8 cellular contexts compared by ENCODE assay signal in the genomic region with DNA sequence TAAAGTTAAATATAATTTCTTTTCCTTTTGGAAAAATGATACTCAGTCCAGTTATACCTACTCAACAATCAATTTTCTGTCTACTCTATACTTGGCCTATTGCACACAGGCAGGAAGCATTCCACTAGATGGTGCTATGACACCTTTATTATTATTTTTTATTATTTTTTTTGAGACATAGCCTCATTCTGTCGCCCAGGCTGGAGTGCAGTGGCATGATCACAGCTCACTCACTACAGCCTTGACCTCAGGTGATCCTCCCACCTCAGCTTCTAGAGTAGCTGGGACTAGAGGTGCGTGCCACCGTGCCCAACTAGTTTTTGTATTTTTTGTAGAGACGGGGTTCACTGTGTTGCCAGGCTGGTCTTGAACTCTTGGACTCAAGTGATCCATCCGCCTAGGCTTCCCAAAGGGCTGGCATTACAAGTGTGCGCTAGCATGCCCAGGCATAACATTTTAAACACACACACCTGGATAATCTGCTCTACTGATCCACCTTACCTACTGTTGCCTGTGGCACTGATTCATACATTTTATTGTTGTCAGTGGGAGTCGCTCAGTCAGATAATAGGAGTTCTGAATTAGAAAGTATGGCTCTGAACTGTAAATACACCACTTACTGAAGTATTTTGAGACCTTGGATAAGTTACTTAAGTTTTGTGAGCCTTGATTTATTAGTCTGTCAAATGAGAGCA. TPM values are rescaled to one million over a fixed set of nuclear protein-coding genes. Genes with fewer than 3 reads are reported as not detected.
A peak's percentile ranks its signal among the peaks of the same experiment; 100 is the strongest.
DNase-seq lines count a peak whose midpoint lies in the region; ATAC-seq and TF ChIP-seq lines count a peak whose summit lies in the region.

No MANE protein-coding gene starts in this region.

- no peaks in the 10 kb centered on the region for H3K9me2 ChIP-seq in hepatocyte (replicated peaks; ENCODE audit: insufficient read depth)

- no peak overlapping the region for H3K4me2 ChIP-seq in hepatocyte

- H3K27me3 Mint-ChIP-seq in activated B cell treated with CpG ODN at 0.5 μM for 24 hours, result no peaks in the 10 kb centered on the region

- H3K36me3 Mint-ChIP-seq in activated B cell treated with CpG ODN at 0.5 μM for 24 hours (ENCODE audit: low read depth), result peaks cover 79% of the 10 kb centered on the region

- peak overlapping the region; percentile 63 for H3K27ac Mint-ChIP-seq in activated B cell treated with CpG ODN at 0.5 μM for 24 hours

- no peak overlapping the region for H3K4me3 Mint-ChIP-seq in activated B cell treated with CpG ODN at 0.5 μM for 24 hours

- H3K4me3 ChIP-seq in GM12875 (ENCODE audit: low read depth, low read length) (no peak overlapping the region), hepatocyte (no peak overlapping the region)

- H4K20me1 ChIP-seq in hepatocyte (ENCODE audit: insufficient read depth, poor library complexity, severe bottlenecking), result no peaks in the 10 kb centered on the region

- POLR2A ChIA-PET in activated B cell treated with CpG ODN at 0.5 μM for 24 hours (lab: Charles Lee), result interaction anchor here (0.7 to 1.3 kb wide), 5 partner anchors 118 to 259 kb away, joined by 3 to 4 read pairs (median 3); partner anchors contain the start of genes B2M and PATL2

- intact Hi-C loops in activated B cell treated with CpG ODN at 0.5 μM for 24 hours (cut with micrococcal nuclease), result loop anchor here (1.0 to 2.0 kb wide), 2 partner anchors 70 to 145 kb away; partner anchors contain the start of gene SPG11

- TF ChIP-seq CTCF in AG09319 (IDR thresholded peaks at IDR 0.05; ENCODE audit: low read depth, low read length) (peak; percentile 33), GM12875 (IDR thresholded peaks at IDR 0.05; ENCODE audit: borderline replicate concordance, insufficient read depth, low read depth, low read length) (peak; percentile 17; the same call in 1 of the 2 replicates), activated B cell treated with CpG ODN at 0.5 μM for 24 hours (IDR thresholded peaks at IDR 0.05) (no peak), hepatocyte (IDR thresholded peaks at IDR 0.05; ENCODE audit: poor library complexity) (peak; percentile 49)

- peaks cover 11% of the 10 kb centered on the region for H3K4me1 Mint-ChIP-seq in activated B cell treated with CpG ODN at 0.5 μM for 24 hours

- CTCF ChIA-PET in activated B cell treated with CpG ODN at 0.5 μM for 24 hours (lab: Charles Lee), result interaction anchor here (1.2 to 2.5 kb wide), 5 partner anchors 9 to 525 kb away, joined by 4 to 24 read pairs (median 5); partner anchors contain the start of genes SPG11 and TRIM69

- ATAC-seq in activated B cell treated with CpG ODN at 0.5 μM for 24 hours (ENCODE audit: low read depth) (peak; percentile 62), GM19463 (IDR thresholded peaks at IDR 0.05; ENCODE audit: unreplicated experiment) (no peak), HG02970 (IDR thresholded peaks at IDR 0.05; ENCODE audit: low FRiP score, unreplicated experiment) (no peak), GM19455 (IDR thresholded peaks at IDR 0.05; ENCODE audit: unreplicated experiment) (no peak)

- H3K79me2 ChIP-seq in hepatocyte, result no peaks in the 10 kb centered on the region

- DNase-seq in AG09319 (ENCODE audit: extremely low read depth, low read depth), result no peak
- DNase-seq in activated B cell treated with CpG ODN at 0.5 μM for 24 hours, result no peak
- DNase-seq in hepatocyte (ENCODE audit: low spot score), result no peak
- DNase-seq in NCI-H226, result no peak

- H3K27ac ChIP-seq in hepatocyte, result no peak overlapping the region

- H3K36me3 ChIP-seq in hepatocyte (replicated peaks; ENCODE audit: insufficient read depth, low read depth), result peaks cover 4% of the 10 kb centered on the region

- no peaks in the 10 kb centered on the region for H3K4me1 ChIP-seq in hepatocyte (ENCODE audit: insufficient read depth)

- H2AFZ ChIP-seq in hepatocyte, result no peak overlapping the region

- no peaks in the 10 kb centered on the region for H3K9me3 Mint-ChIP-seq in activated B cell treated with CpG ODN at 0.5 μM for 24 hours

- WGBS in hepatocyte (ENCODE audit: low lambda C conversion rate, missing lambda C conversion rate), result 97% methylated on average over 7 of the region's 7 CpGs

- no peaks in the 10 kb centered on the region for H3K27me3 ChIP-seq in hepatocyte

- no peaks in the 10 kb centered on the region for H3K9me3 ChIP-seq in hepatocyte (ENCODE audit: low read depth)

RNA-seq across cellular contexts. Expression of gene EIF3J, which starts 56.2 kb away (rescaled TPM):
- total RNA-seq in activated B cell treated with CpG ODN at 0.5 μM for 24 hours, result 78.9 and 88.4 TPM in 2 replicates
- 46.4 and 52.9 TPM in 2 replicates for total RNA-seq in hepatocyte
- 29.2 and 33.9 TPM in 2 replicates for polyA plus RNA-seq in hepatocyte
